Comparison of ENCODE assay signal across 23 cellular contexts in genomic region chr2:134738150-134738865, GRCh38. TPM values are rescaled to one million over a fixed set of nuclear protein-coding genes. Genes with fewer than 3 reads are reported as not detected.
DNase-seq lines count a peak whose midpoint lies in the region; TF ChIP-seq lines count a peak whose summit lies in the region.
"Had no signal": no experiment of that assay in that cellular context is flagged by ENCODE, and none has a peak within 500 bp of the region (broad histone marks: within the 10 kb centered on the region; RNA-seq: fewer than 3 reads in every experiment).

No MANE protein-coding gene starts in this region.

- peak overlapping the region; percentile 62; the same call in 1 of the 2 replicates for H3K4me3 ChIP-seq in OCI-LY3 (ENCODE audit: low read length)
- H3K4me3 ChIP-seq in choroid plexus epithelial cell (ENCODE audit: low read depth, low read length) = no peak overlapping the region
- H3K4me3 ChIP-seq: cardiac muscle cell, gastrocnemius medialis, K562, SJCRH30 had no signal

- peak overlapping the region; percentile 97 for H3K9ac ChIP-seq in OCI-LY3 (ENCODE audit: low read length)
- H3K9ac ChIP-seq: parathyroid adenoma had no signal

- no peaks in the 10 kb centered on the region for H3K36me3 ChIP-seq in OCI-LY3 (replicated peaks; ENCODE audit: low read depth, low read length)
- H3K36me3 ChIP-seq: cardiac muscle cell, gastrocnemius medialis, SJCRH30 had no signal

- no peaks in the 10 kb centered on the region for H3K36me3 Mint-ChIP-seq in glutamatergic neuron (ENCODE audit: unreplicated experiment)
- H3K36me3 Mint-ChIP-seq: natural killer cell treated with Interleukin-12 subunit alpha and Interleukin-12 subunit beta and Interleukin-15 and Interleukin-18, amount 100 ng/mL, for 72 hours had no signal

- H3K4me1 ChIP-seq in OCI-LY3 (ENCODE audit: low read length) = peaks cover 67% of the 10 kb centered on the region
- H3K4me1 ChIP-seq: gastrocnemius medialis, parathyroid adenoma had no signal

- DNase-seq in G401 (ENCODE audit: low spot score) (peak; percentile 34), choroid plexus epithelial cell (ENCODE audit: low read depth) (peak; percentile 7), renal cortical epithelial cell (ENCODE audit: low read depth) (peak; percentile 27), DMS153 treated with DMSO at 0.1 percent for 48 hours (lab: John Stamatoyannopoulos, UW; ENCODE audit: unreplicated experiment) (no peak), glutamatergic neuron (no peak), medulla oblongata (ENCODE audit: extremely low spot score) (no peak)
- DNase-seq in effector CD4-positive, alpha-beta T cell = no peak
- DNase-seq: activated CD4-positive, alpha-beta T cell treated with anti-CD3 and anti-CD28 coated beads, Interleukin-2, amount 50 U/mL, for 1 hour; activated effector memory CD4-positive, alpha-beta T cell treated with anti-CD3 and anti-CD28 coated beads, Interleukin-2, amount 50 U/mL, for 16 hours; erythroblast; gastrocnemius medialis; kidney glomerular epithelial cell; NCI-H1694 treated with DMSO at 0.1 percent for 48 hours; SJCRH30; stimulated activated CD4-positive, alpha-beta T cell treated with anti-CD3 and anti-CD28 coated beads, Interleukin-2, amount 100 ng/mL, for 48 hours; trophoblast cell had no signal

- H3K4me2 ChIP-seq in OCI-LY3 (ENCODE audit: low read length) = peak overlapping the region; percentile 90

- no peaks in the 10 kb centered on the region for H3K4me1 Mint-ChIP-seq in glutamatergic neuron (ENCODE audit: low read depth, unreplicated experiment)

- no peaks in the 10 kb centered on the region for H3K27me3 Mint-ChIP-seq in glutamatergic neuron (ENCODE audit: unreplicated experiment)

- no peaks in the 10 kb centered on the region for H3K79me2 ChIP-seq in OCI-LY3 (ENCODE audit: low read length)
- H3K79me2 ChIP-seq: parathyroid adenoma had no signal

- no peaks in the 10 kb centered on the region for H4K20me1 ChIP-seq in OCI-LY3 (ENCODE audit: insufficient read depth, low read length)

- H3K27ac ChIP-seq in OCI-LY3 (ENCODE audit: low read length) = peak overlapping the region; percentile 99
- H3K27ac ChIP-seq: cardiac muscle cell, gastrocnemius medialis, parathyroid adenoma, SJCRH30 had no signal

- H3K27ac Mint-ChIP-seq in glutamatergic neuron (ENCODE audit: unreplicated experiment) = no peak overlapping the region
- H3K27ac Mint-ChIP-seq: natural killer cell treated with Interleukin-12 subunit alpha and Interleukin-12 subunit beta and Interleukin-15 and Interleukin-18, amount 100 ng/mL, for 72 hours; stimulated activated naive CD8-positive, alpha-beta T cell treated with anti-CD3 and anti-CD28 coated beads, Interleukin-15, Interleukin-2, amounts not matched to agents 100 ng/mL and 50 ng/mL, for 24 hours; T-helper 1 cell treated with Interleukin-12 subunit alpha and Interleukin-12 subunit beta and Interleukin-4 antibody, amounts not matched to agents 30 μg/mL and 1 μg/mL, for 36 hours had no signal

- TF ChIP-seq CTCF in OCI-LY3 (IDR thresholded peaks at IDR 0.05; ENCODE audit: low read depth, low read length) (no peak), choroid plexus epithelial cell (conservative IDR thresholded peaks at IDR 0.05; ENCODE audit: low read depth, low read length) (no peak), glutamatergic neuron (IDR thresholded peaks at IDR 0.05; ENCODE audit: partially characterized antibody, unreplicated experiment) (no peak)

- H2AFZ ChIP-seq in OCI-LY3 (ENCODE audit: low read depth, low read length) = no peak overlapping the region
- H2AFZ ChIP-seq: parathyroid adenoma had no signal

- no peaks in the 10 kb centered on the region for H3K9me3 ChIP-seq in OCI-LY3 (ENCODE audit: insufficient read depth, low read length)
- H3K9me3 ChIP-seq: gastrocnemius medialis, SJCRH30 had no signal

- H3K4me3 Mint-ChIP-seq in glutamatergic neuron (ENCODE audit: unreplicated experiment) = no peak overlapping the region
- H3K4me3 Mint-ChIP-seq: natural killer cell treated with Interleukin-12 subunit alpha and Interleukin-12 subunit beta and Interleukin-15 and Interleukin-18, amount 100 ng/mL, for 72 hours; stimulated activated naive CD8-positive, alpha-beta T cell treated with anti-CD3 and anti-CD28 coated beads, Interleukin-15, Interleukin-2, amounts not matched to agents 100 ng/mL and 50 ng/mL, for 24 hours; T-helper 1 cell treated with Interleukin-12 subunit alpha and Interleukin-12 subunit beta and Interleukin-4 antibody, amounts not matched to agents 30 μg/mL and 1 μg/mL, for 36 hours had no signal

- in situ Hi-C loops in G401 (cut with HindIII; ENCODE audit: low sequenced_read_pairs) = no loop called here

- no peaks in the 10 kb centered on the region for H3K27me3 ChIP-seq in OCI-LY3 (ENCODE audit: low read depth, low read length)
- H3K27me3 ChIP-seq: cardiac muscle cell, gastrocnemius medialis, SJCRH30 had no signal

- H3K9me3 Mint-ChIP-seq in glutamatergic neuron (ENCODE audit: unreplicated experiment) = no peaks in the 10 kb centered on the region
- H3K9me3 Mint-ChIP-seq: natural killer cell treated with Interleukin-12 subunit alpha and Interleukin-12 subunit beta and Interleukin-15 and Interleukin-18, amount 100 ng/mL, for 72 hours; stimulated activated naive CD8-positive, alpha-beta T cell treated with anti-CD3 and anti-CD28 coated beads, Interleukin-15, Interleukin-2, amounts not matched to agents 100 ng/mL and 50 ng/mL, for 24 hours; T-helper 1 cell treated with Interleukin-12 subunit alpha and Interleukin-12 subunit beta and Interleukin-4 antibody, amounts not matched to agents 30 μg/mL and 1 μg/mL, for 36 hours had no signal

RNA-seq across cellular contexts. Expression of gene TMEM163, which starts 19.5 kb away (rescaled TPM):
- total RNA-seq in G401 (2014; rRNA removed; shearing (Covaris generic)) = not detected in 2 replicates
- 3.6 and 6.7 TPM in 2 replicates for total RNA-seq in renal cortical epithelial cell
- total RNA-seq in glutamatergic neuron (ENCODE audit: unreplicated experiment) = 27.7 TPM
- total RNA-seq: gastrocnemius medialis had no signal

Comparison
In these comparisons a context has a peak if more than half of its experiments do, and no peak if none do; other contexts are left out.
1. DNase-seq: peak in G401 (single experiment), choroid plexus epithelial cell (single experiment) and renal cortical epithelial cell (single experiment); none in effector CD4-positive, alpha-beta T cell (single experiment), DMS153 treated with DMSO at 0.1 percent for 48 hours (single experiment), glutamatergic neuron (single experiment) and medulla oblongata (single experiment).